In genomic region chr4:127632420-127633403, GRCh38 we compare ENCODE assay signal across 7 cellular contexts. TPM values are rescaled to one million over a fixed set of nuclear protein-coding genes. Genes with fewer than 3 reads are reported as not detected.
A peak's percentile ranks its signal among the peaks of the same experiment; 100 is the strongest.
DNase-seq lines count a peak whose midpoint lies in the region; ATAC-seq, FAIRE-seq and TF ChIP-seq lines count a peak whose summit lies in the region.

Gene INTU, plus strand, starts transcription at chr4:127632957. Its CDS starts 78 bp downstream, at chr4:127633035.

- H3K4me2 ChIP-seq in smooth muscle cell, result peak within 1 kb of the TSS; percentile 92

- no peaks in the 10 kb centered on the region for H3K79me2 ChIP-seq in smooth muscle cell (ENCODE audit: low read depth)

- ATAC-seq in HG02610 (IDR thresholded peaks at IDR 0.05; ENCODE audit: unreplicated experiment), result peak; percentile 99

- TF ChIP-seq CTCF in kidney epithelial cell (IDR thresholded peaks at IDR 0.05; ENCODE audit: insufficient read depth, low read length, poor library complexity, severe bottlenecking) (no peak), smooth muscle cell (IDR thresholded peaks at IDR 0.05; ENCODE audit: borderline replicate concordance, insufficient read depth, poor library complexity, severe bottlenecking) (no peak)

- no peaks in the 10 kb centered on the region for H4K20me1 ChIP-seq in smooth muscle cell (ENCODE audit: low read depth)

- H3K4me1 ChIP-seq in smooth muscle cell (ENCODE audit: low read depth), result peaks cover 7% of the 10 kb centered on the region

- DNase-seq in GM12892 (ENCODE audit: insufficient read length), result no peak
- DNase-seq in NCI-H1048 (lab: John Stamatoyannopoulos, UW), result peak; percentile 73
- DNase-seq in SW480 (ENCODE audit: low spot score), result peak; percentile 91
- peak; percentile 97 for DNase-seq in dedifferentiated amniotic fluid mesenchymal stem cell (ENCODE audit: extremely low spot score)
- peak; percentile 97 for DNase-seq in kidney epithelial cell (ENCODE audit: low read depth)
- peak; percentile 52 for DNase-seq in smooth muscle cell (lab: John Stamatoyannopoulos, UW; ENCODE audit: unreplicated experiment)

- H3K9me3 ChIP-seq in smooth muscle cell (replicated peaks; ENCODE audit: low read depth), result no peaks in the 10 kb centered on the region

- peak; percentile 14 for FAIRE-seq in GM12892 (lab: Jason Lieb, UNC)

- no peaks in the 10 kb centered on the region for H3K27me3 ChIP-seq in kidney epithelial cell (ENCODE audit: control insufficient read depth, insufficient read depth, low read length)
- peaks cover under 1% of the 10 kb centered on the region for H3K27me3 ChIP-seq in smooth muscle cell (ENCODE audit: low read depth)

- H3K27ac ChIP-seq in smooth muscle cell (ENCODE audit: low read depth), result peak within 1 kb of the TSS; percentile 80

- H3K36me3 ChIP-seq in kidney epithelial cell (ENCODE audit: control insufficient read depth, insufficient read depth, low read length) (no peaks in the 10 kb centered on the region), smooth muscle cell (ENCODE audit: low read depth) (no peaks in the 10 kb centered on the region)

- H3K9ac ChIP-seq in smooth muscle cell (ENCODE audit: low read depth), result peak within 1 kb of the TSS; percentile 88

- H2AFZ ChIP-seq in smooth muscle cell (ENCODE audit: low read depth), result peak within 1 kb of the TSS; percentile 89

- no peaks in the 10 kb centered on the region for H3F3A ChIP-seq in smooth muscle cell (ENCODE audit: low read depth)

- H3K4me3 ChIP-seq in kidney epithelial cell (ENCODE audit: low read depth, low read length) (peak within 1 kb of the TSS; percentile 59), smooth muscle cell (peak within 1 kb of the TSS; percentile 75)

- 1% methylated on average over 38 of the region's 38 CpGs for WGBS in smooth muscle cell (ENCODE audit: low lambda C conversion rate)

- TF ChIP-seq POLR2A in GM12892 (IDR thresholded peaks at IDR 0.05; ENCODE audit: low read depth, low read length), result no peak

RNA-seq across cellular contexts. Expression of gene INTU, which starts in this region (rescaled TPM):
- polyA plus RNA-seq in GM12892 (2012; ENCODE audit: missing spikeins), result 0.15 TPM
- 5.7 and 6.4 TPM in 2 replicates for total RNA-seq in kidney epithelial cell
- 32.8 and 36.0 TPM in 2 replicates for total RNA-seq in smooth muscle cell
- 4.3 and 8.0 TPM in 2 replicates for polyA plus RNA-seq in smooth muscle cell
